In the genomic region with DNA sequence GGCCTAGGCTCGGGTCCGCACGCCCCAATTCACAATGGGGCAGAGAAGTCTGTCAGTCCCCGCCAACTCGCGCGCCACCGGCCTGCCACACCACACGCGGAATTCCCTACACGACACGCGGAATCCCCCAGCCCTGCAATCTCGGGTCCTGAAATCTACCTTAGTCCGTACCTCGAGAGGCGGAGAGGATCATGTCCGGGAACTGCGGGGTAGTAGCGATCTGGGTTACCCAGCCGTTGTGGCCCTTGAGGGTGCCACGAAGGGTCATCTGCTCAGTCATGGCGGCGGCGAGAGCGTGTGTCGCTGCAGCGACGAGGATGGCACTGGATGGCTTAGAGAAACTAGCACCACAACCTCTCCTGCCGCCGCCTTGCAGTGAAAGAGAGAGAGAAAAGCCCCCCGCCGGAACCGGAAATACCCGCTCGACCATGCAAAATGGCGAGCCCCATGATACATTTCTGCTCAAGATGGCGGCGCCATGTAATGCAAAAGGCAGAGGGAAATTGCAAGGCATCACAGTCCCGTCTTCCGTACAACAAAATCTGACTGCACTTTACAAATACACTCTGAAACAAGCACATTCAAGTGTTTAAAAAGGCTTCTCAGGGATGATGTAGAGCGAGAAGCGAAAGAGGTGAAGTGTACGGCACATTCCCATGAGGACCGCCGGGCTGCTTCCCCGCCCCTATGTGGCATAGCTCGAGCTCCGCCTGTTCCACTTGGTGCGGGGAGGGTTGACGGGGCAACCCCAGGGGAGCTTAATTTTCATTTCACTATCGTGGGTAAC, we compare ENCODE assay signal across 8 cellular contexts. TPM values are rescaled to one million over a fixed set of nuclear protein-coding genes. Genes with fewer than 3 reads are reported as not detected.
DNase-seq lines count a peak whose midpoint lies in the region; ATAC-seq, FAIRE-seq and TF ChIP-seq lines count a peak whose summit lies in the region.

A gene (minus strand): TSS at position 386 of the 787 bp plus-strand sequence. CDS start 106 bp downstream, at position 280.

- CTCF ChIA-PET in HCT116 (lab: Charles Lee), result interaction anchor here (0.8 to 1.8 kb wide), 2 partner anchors 17 to 52 kb away, joined by 3 to 4 read pairs; a partner anchor contains a TSS

- peaks cover 90% of the 10 kb centered on the region for H3K79me2 ChIP-seq in HCT116 (ENCODE audit: insufficient read depth, low read length)

- H3K4me3 ChIP-seq in HCT116 (replicated peaks in 1 of 2; ENCODE audit: low read depth in 1 of 2, low read length in 2 of 2) (peak within 1 kb of the TSS; percentile 88 to 92), upper lobe of left lung (peak within 1 kb of the TSS; percentile 58 to 87 (median 70))

- no peak within 1 kb of the TSS for H2AFZ ChIP-seq in HCT116 (ENCODE audit: low read depth, low read length, poor library complexity, severe bottlenecking)

- TF ChIP-seq EP300 in upper lobe of left lung (IDR thresholded peaks at IDR 0.05), result no peak

- H3K27ac ChIP-seq in HCT116 (ENCODE audit: low read depth, low read length) (peak within 1 kb of the TSS; percentile 96), upper lobe of left lung (peak within 1 kb of the TSS; percentile 93 to 99 (median 96))

- TF ChIP-seq CTCF in HCT116 (IDR thresholded peaks at IDR 0.05 in 2 of 3, conservative IDR thresholded peaks at IDR 0.05 in 1 of 3; ENCODE audit: borderline replicate concordance in 1 of 3, insufficient read depth in 1 of 3, low read depth in 2 of 3, low read length in 2 of 3) (no peak), upper lobe of left lung (IDR thresholded peaks at IDR 0.05) (peak in 2 of 6 experiments; percentile 8 to 10)

- POLR2A ChIA-PET in HCT116 (lab: Charles Lee), result interaction anchor here (0.7 to 3.6 kb wide), 10 partner anchors 9 to 54 kb away, joined by 3 to 19 read pairs (median 4); a partner anchor contains a TSS

- no peak for TF ChIP-seq RAD21 in HCT116 (IDR thresholded peaks at IDR 0.05; ENCODE audit: low read depth)

- H3K27me3 ChIP-seq in HCT116 (ENCODE audit: insufficient read depth, low read length) (no peaks in the 10 kb centered on the region), upper lobe of left lung (no peaks in the 10 kb centered on the region)

- peaks cover 26 to 52% of the 10 kb centered on the region in 2 experiments for H3K36me3 ChIP-seq in HCT116 (ENCODE audit: control insufficient read depth in 1 of 2, insufficient read depth in 2 of 2, low read length in 2 of 2)
- H3K36me3 ChIP-seq in upper lobe of left lung, result peaks cover 33 to 38% (median 35%) of the 10 kb centered on the region in 4 donors

- peak; percentile 70 for FAIRE-seq in G401.6 (lab: Jason Lieb, UNC)

- peak within 1 kb of the TSS; percentile 98 for H3K4me2 ChIP-seq in HCT116 (ENCODE audit: low read length)

- TF ChIP-seq POLR2A in HCT116 (IDR thresholded peaks at IDR 0.05; ENCODE audit: borderline replicate concordance, extremely low read depth, insufficient read depth, insufficient read length), result peak; percentile 77
- TF ChIP-seq POLR2A in upper lobe of left lung (IDR thresholded peaks at IDR 0.05), result peak; percentile 30 to 86 (median 68)

- H3K9me2 ChIP-seq in HCT116 (ENCODE audit: insufficient read depth), result no peaks in the 10 kb centered on the region

- 0 to 1% methylated on average over 34 to 52 of the region's 52 CpGs for WGBS in upper lobe of left lung, 2 donors

- peaks cover 22% of the 10 kb centered on the region; the same call in 1 of the 2 replicates for H4K20me1 ChIP-seq in HCT116 (ENCODE audit: insufficient read depth)

- RAD21 ChIA-PET in HCT116 (lab: Charles Lee; ENCODE audit: low non-redundant PET in 1 of 2, low total read pairs in 2 of 2, uncharacterized antibody in 2 of 2, unreplicated experiment in 2 of 2), result interaction anchor here in 1 of 2 experiments (0.6 kb wide), 1 partner anchor 1541 kb away, joined by 4 read pairs; no protein-coding TSS in a partner anchor

- no peaks in the 10 kb centered on the region for H3K9me3 ChIP-seq in HCT116 (ENCODE audit: control insufficient read depth in 1 of 2, insufficient read depth in 1 of 2, low read depth in 1 of 2, low read length in 2 of 2)
- H3K9me3 ChIP-seq in upper lobe of left lung, result no peaks in the 10 kb centered on the region

- ATAC-seq in HCT116 (peak; percentile 66), upper lobe of left lung (ENCODE audit: low FRiP score in 2 of 2) (peak; percentile 82 to 86)

- peak; percentile 81 for DNase-seq in HCT116 (ENCODE audit: low read depth, low spot score)
- DNase-seq in NCI-H460 (ENCODE audit: extremely low read depth, low read depth), result peak; percentile 89
- peak; percentile 87 for DNase-seq in activated gamma-delta T cell treated with anti-CD3 and anti-CD28 coated beads, Interleukin-2, amount 50 U/mL, for 16 hours (ENCODE audit: low read depth)
- DNase-seq in glomerular visceral epithelial cell (ENCODE audit: extremely low spot score), result peak; percentile 92
- DNase-seq in pons (ENCODE audit: low spot score), result peak; percentile 94
- DNase-seq in upper lobe of left lung, result peak; percentile 88 to 89
- no peak for DNase-seq in NCI-H446 treated with DMSO at 0.1 percent for 48 hours (lab: John Stamatoyannopoulos, UW)

- BruUV-seq in HCT116 (replicated peaks; lab: Mats Ljungman, UMichigan), result TSS peak; percentile 52

- H3K9ac ChIP-seq in HCT116 (ENCODE audit: low read length), result peak within 1 kb of the TSS; percentile 93

- intact Hi-C loops in HCT116 (cut with micrococcal nuclease), result loop anchor here (1.0 kb wide), 1 partner anchor 20 kb away; a partner anchor contains a TSS

- H3K4me1 ChIP-seq in HCT116 (ENCODE audit: control insufficient read depth in 1 of 2, insufficient read depth in 2 of 2, low read length in 2 of 2) (peaks cover 24 to 45% of the 10 kb centered on the region in 2 experiments), upper lobe of left lung (peaks cover 47 to 64% (median 52%) of the 10 kb centered on the region in 4 donors)

TF ChIP-seq in HCT116, 20 proteins besides CTCF, POLR2A, EP300 and RAD21:
- TF ChIP-seq TCF7L2 (IDR thresholded peaks at IDR 0.05; ENCODE audit: borderline replicate concordance, extremely low read depth, insufficient read depth, insufficient read length) (peak; percentile 64), JUND (IDR thresholded peaks at IDR 0.05) (no peak), POLR2AphosphoS5 (IDR thresholded peaks at IDR 0.05; ENCODE audit: low read depth, low read length) (peak; percentile 96), EGR1 (IDR thresholded peaks at IDR 0.05; ENCODE audit: low read depth) (no peak), YY1 (IDR thresholded peaks at IDR 0.05; ENCODE audit: extremely low read depth, insufficient replicate concordance, low read depth, low read length) (peak; percentile 99), ZFX (IDR thresholded peaks at IDR 0.05) (peak; percentile 87), ZNF274 (IDR thresholded peaks at IDR 0.05; ENCODE audit: low read depth, low read length) (no peak)
- TF ChIP-seq, protein P1, sequence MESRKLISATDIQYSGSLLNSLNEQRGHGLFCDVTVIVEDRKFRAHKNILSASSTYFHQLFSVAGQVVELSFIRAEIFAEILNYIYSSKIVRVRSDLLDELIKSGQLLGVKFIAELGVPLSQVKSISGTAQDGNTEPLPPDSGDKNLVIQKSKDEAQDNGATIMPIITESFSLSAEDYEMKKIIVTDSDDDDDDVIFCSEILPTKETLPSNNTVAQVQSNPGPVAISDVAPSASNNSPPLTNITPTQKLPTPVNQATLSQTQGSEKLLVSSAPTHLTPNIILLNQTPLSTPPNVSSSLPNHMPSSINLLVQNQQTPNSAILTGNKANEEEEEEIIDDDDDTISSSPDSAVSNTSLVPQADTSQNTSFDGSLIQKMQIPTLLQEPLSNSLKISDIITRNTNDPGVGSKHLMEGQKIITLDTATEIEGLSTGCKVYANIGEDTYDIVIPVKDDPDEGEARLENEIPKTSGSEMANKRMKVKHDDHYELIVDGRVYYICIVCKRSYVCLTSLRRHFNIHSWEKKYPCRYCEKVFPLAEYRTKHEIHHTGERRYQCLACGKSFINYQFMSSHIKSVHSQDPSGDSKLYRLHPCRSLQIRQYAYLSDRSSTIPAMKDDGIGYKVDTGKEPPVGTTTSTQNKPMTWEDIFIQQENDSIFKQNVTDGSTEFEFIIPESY (IDR thresholded peaks at IDR 0.05; ENCODE audit: extremely low read depth, insufficient replicate concordance, low read length), result no peak

RNA-seq across cellular contexts. Expression of the gene that starts here (rescaled TPM):
- total RNA-seq in HCT116 (2021; ENCODE audit: unreplicated experiment) (2,432 TPM), upper lobe of left lung (1,000 to 10,000 TPM in 5 of 6 donors, 100 to 1,000 TPM in 1; 801 to 1,863 (median 1,196) TPM)
- polyA plus RNA-seq in HCT116 (2012), result 5,228 and 5,585 TPM in 2 replicates
- total RNA-seq in NCI-H460 (2014; rRNA removed; shearing (Covaris generic)), result 6,972 and 7,071 TPM in 2 replicates
- 4,584 and 4,689 TPM in 2 replicates for polyA plus RNA-seq in NCI-H460 (2014; cell fraction: nucleus; rRNA removed)
